ENCODE assay signal across 1 cellular context in the genomic region with DNA sequence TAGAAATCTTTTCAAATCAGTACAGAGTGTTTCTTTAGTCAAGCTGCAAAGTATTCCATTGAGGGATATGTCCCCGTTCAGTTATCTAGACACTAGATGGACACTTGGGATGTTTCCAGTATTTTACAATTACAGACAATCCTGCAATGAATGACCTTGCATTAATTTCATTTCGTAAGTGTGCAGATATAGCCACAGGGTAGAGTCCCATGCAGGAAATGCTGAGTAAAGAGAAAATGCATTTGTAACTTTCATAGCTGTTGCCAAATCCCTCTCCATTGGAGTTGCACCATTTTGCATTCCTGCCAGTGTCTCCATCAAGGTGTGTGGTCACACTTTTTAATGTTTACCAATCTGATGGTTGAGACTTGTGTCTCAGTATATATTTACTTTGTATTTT.
TF ChIP-seq lines count a peak whose summit lies in the region.

No MANE protein-coding gene starts in this region.

TF ChIP-seq in liver, 16 proteins besides CTCF, POLR2A, EP300 and RAD21 (continued from another document):
- peak; percentile 94 for TF ChIP-seq YY1 (IDR thresholded peaks at IDR 0.05)
- TF ChIP-seq HNF4A (conservative IDR thresholded peaks at IDR 0.05) = peak; percentile 65 to 70
- peak; percentile 62 for TF ChIP-seq SP1 (IDR thresholded peaks at IDR 0.05)
- no peak for TF ChIP-seq HNF4G (IDR thresholded peaks at IDR 0.05)
- TF ChIP-seq EGR1 (IDR thresholded peaks at IDR 0.05; ENCODE audit: low read depth in 2 of 2) = peak in 1 of 2 donors; percentile 33
- no peak for TF ChIP-seq NR2F2 (IDR thresholded peaks at IDR 0.05)
- TF ChIP-seq FOXA2 (IDR thresholded peaks at IDR 0.05) = no peak
- TF ChIP-seq, protein P1, sequence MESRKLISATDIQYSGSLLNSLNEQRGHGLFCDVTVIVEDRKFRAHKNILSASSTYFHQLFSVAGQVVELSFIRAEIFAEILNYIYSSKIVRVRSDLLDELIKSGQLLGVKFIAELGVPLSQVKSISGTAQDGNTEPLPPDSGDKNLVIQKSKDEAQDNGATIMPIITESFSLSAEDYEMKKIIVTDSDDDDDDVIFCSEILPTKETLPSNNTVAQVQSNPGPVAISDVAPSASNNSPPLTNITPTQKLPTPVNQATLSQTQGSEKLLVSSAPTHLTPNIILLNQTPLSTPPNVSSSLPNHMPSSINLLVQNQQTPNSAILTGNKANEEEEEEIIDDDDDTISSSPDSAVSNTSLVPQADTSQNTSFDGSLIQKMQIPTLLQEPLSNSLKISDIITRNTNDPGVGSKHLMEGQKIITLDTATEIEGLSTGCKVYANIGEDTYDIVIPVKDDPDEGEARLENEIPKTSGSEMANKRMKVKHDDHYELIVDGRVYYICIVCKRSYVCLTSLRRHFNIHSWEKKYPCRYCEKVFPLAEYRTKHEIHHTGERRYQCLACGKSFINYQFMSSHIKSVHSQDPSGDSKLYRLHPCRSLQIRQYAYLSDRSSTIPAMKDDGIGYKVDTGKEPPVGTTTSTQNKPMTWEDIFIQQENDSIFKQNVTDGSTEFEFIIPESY (IDR thresholded peaks at IDR 0.05) = no peak
